2 cellular contexts compared by ENCODE assay signal in genomic region chr3:38111696-38112377, GRCh38.
A peak's percentile ranks its signal among the peaks of the same experiment; 100 is the strongest.
TF ChIP-seq lines count a peak whose summit lies in the region.

No MANE protein-coding gene starts in this region.

TF ChIP-seq in IMR-90, 13 proteins besides CTCF, POLR2A, EP300 and RAD21:
- TF ChIP-seq RFX5 (IDR thresholded peaks at IDR 0.05; ENCODE audit: low read depth, low read length), result no peak
- TF ChIP-seq MXI1 (IDR thresholded peaks at IDR 0.05; ENCODE audit: borderline replicate concordance, low read depth, low read length), result no peak
- TF ChIP-seq SMC3 (IDR thresholded peaks at IDR 0.05; ENCODE audit: low read depth, low read length), result no peak
- no peak for TF ChIP-seq BHLHE40 (IDR thresholded peaks at IDR 0.05; ENCODE audit: low read depth, low read length)
- no peak for TF ChIP-seq MAZ (IDR thresholded peaks at IDR 0.05; ENCODE audit: borderline replicate concordance, low read depth, low read length)

TF ChIP-seq in HepG2, 621 proteins besides CTCF, POLR2A, EP300 and RAD21:
- TF ChIP-seq POLR2AphosphoS5 (IDR thresholded peaks at IDR 0.05; ENCODE audit: low read depth, low read length) (no peak), AGO2 (optimal IDR thresholded peaks at IDR 0.05; ENCODE audit: low read depth, low read length) (peak; percentile 23)
